In the genomic region with DNA sequence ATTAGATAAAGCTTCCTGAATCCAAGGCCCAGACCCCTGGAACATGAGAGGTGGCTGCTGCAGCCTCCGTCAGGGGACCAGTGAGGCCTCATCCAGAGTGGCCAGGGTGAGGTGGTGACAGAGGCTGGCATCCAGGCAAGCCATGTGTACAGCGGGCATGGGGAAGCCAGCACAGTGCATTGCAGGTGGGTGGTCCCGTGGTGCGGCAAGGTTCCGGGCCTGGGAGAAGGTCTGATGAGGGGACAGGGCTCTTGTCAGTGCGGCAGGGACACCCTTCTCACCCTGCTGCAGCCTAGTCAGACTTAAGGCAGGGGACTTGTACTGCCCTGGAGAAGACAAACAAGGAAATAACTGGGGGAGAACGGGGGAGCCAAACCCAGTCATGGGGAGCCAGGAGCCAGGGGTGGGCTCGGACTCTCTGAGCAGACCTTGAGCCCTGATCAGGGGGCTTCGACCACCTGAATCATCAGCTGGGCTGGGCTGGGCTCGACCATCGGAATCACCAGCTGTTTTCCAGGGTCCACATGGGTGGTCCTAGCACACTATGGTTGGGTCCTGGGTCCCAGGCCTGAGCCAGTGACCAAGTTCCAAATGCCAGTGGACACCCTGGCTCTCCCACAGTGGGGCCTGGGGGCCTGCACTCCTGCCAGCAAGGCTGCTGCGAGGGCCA, we compare ENCODE assay signal across 26 cellular contexts. TPM values are rescaled to one million over a fixed set of nuclear protein-coding genes. Genes with fewer than 3 reads are reported as not detected.
DNase-seq lines count a peak whose midpoint lies in the region; ATAC-seq, FAIRE-seq and TF ChIP-seq lines count a peak whose summit lies in the region.
"Had no signal": no experiment of that assay in that cellular context is flagged by ENCODE, and none has a peak within 500 bp of the region (broad histone marks: within the 10 kb centered on the region; RNA-seq: fewer than 3 reads in every experiment).

No MANE protein-coding gene starts in this region.

- DNase-seq in cardiac septum (ENCODE audit: low spot score) (peak; percentile 72), Right ventricle myocardium inferior (ENCODE audit: missing footprints) (no peak), K562 (ENCODE audit: extremely low read depth in 1 of 4, low spot score in 3 of 4) (no peak), neuronal stem cell (ENCODE audit: low spot score) (no peak), NCI-H1092 (lab: John Stamatoyannopoulos, UW) (no peak)
- DNase-seq: 8988T; ACHN; AML-193; BE2C; Caco-2; CD4-positive, CD25-positive, alpha-beta regulatory T cell; CD8-positive, alpha-beta T cell; DMS153; DND-41; GOT3; HFFc6 had no signal

- no peak for TF ChIP-seq CTCF in K562 (IDR thresholded peaks at IDR 0.05 in 2 of 3, conservative IDR thresholded peaks at IDR 0.05 in 1 of 3; ENCODE audit: insufficient read depth in 2 of 3, low read depth in 1 of 3, low read length in 3 of 3)

- H3K23ac ChIP-seq in neuronal stem cell (ENCODE audit: low read depth, low read length, poor library complexity) = peak overlapping the region; percentile 61

- no peak overlapping the region for H2BK12ac ChIP-seq in neuronal stem cell (ENCODE audit: low read length)

- TF ChIP-seq EP300 in K562 (IDR thresholded peaks at IDR 0.05; ENCODE audit: low read length) = no peak

- peaks cover 0 to 5% (median 0%) of the 10 kb centered on the region in 11 experiments; a peak in 2 of 22 replicates for H3K9me3 ChIP-seq in BLaER1 treated with 17β-estradiol and CSF1 and Interleukin-3, amounts not matched to agents 10 nM and 100 nM (replicated peaks in 1 of 11)
- no peaks in the 10 kb centered on the region for H3K9me3 ChIP-seq in K562 (replicated peaks; ENCODE audit: control insufficient read depth, insufficient read depth, low read depth, low read length)
- H3K9me3 ChIP-seq in neuronal stem cell (replicated peaks in 1 of 2; ENCODE audit: control insufficient read depth in 2 of 2, insufficient read depth in 1 of 2, low read depth in 1 of 2, low read length in 2 of 2) = peaks cover 1 to 8% of the 10 kb centered on the region in 2 donors
- H3K9me3 ChIP-seq: A549, BE2C, Caco-2, HAP-1 had no signal

- no peak for TF ChIP-seq POLR2A in K562 (conservative IDR thresholded peaks at IDR 0.05)

- peak overlapping the region; percentile 60 for H2AK5ac ChIP-seq in neuronal stem cell (ENCODE audit: low read depth, low read length)

- no peak overlapping the region for H4K8ac ChIP-seq in neuronal stem cell (ENCODE audit: low read depth, low read length)

- H3K18ac ChIP-seq in neuronal stem cell (ENCODE audit: low read length) = no peak overlapping the region

- H3K4me1 ChIP-seq in BLaER1 treated with 17β-estradiol and CSF1 and Interleukin-3, amounts not matched to agents 10 nM and 100 nM = peaks cover 20 to 41% (median 31%) of the 10 kb centered on the region in 10 experiments; a peak in 19 of 20 replicates
- peaks cover 0 to 19% of the 10 kb centered on the region in 2 experiments; a peak in 3 of 5 replicates for H3K4me1 ChIP-seq in K562 (replicated peaks in 1 of 2; ENCODE audit: control insufficient read depth in 2 of 2, insufficient read depth in 2 of 2, low read length in 2 of 2)
- H3K4me1 ChIP-seq in neuronal stem cell (ENCODE audit: control insufficient read depth in 2 of 2, insufficient read depth in 1 of 2, low read depth in 1 of 2, low read length in 2 of 2) = peaks cover 0 to 2% of the 10 kb centered on the region in 2 donors
- H3K4me1 ChIP-seq: BE2C, HAP-1 had no signal

- H2AFZ ChIP-seq in K562 (ENCODE audit: low read depth, low read length) = no peak overlapping the region
- no peak overlapping the region for H2AFZ ChIP-seq in neuronal stem cell (ENCODE audit: low read length)

- H3K27ac ChIP-seq in BLaER1 treated with 17β-estradiol and CSF1 and Interleukin-3, amounts not matched to agents 10 nM and 100 nM = no peak overlapping the region
- H3K27ac ChIP-seq in K562 (ENCODE audit: extremely low read depth, low read depth, low read length) (no peak overlapping the region), neuronal stem cell (replicated peaks; ENCODE audit: low read length) (no peak overlapping the region)
- H3K27ac ChIP-seq: A549, C4-2B had no signal

- peaks cover 0 to 63% (median 8%) of the 10 kb centered on the region in 11 experiments; a peak in 15 of 22 replicates for H3K36me3 ChIP-seq in BLaER1 treated with 17β-estradiol and CSF1 and Interleukin-3, amounts not matched to agents 10 nM and 100 nM
- H3K36me3 ChIP-seq in K562 (ENCODE audit: control insufficient read depth, insufficient read depth, low read length) (peaks cover 52% of the 10 kb centered on the region; the same call in 2 of the 3 replicates), neuronal stem cell (replicated peaks in 1 of 2; ENCODE audit: control insufficient read depth in 2 of 2, insufficient read depth in 2 of 2, low read length in 2 of 2) (peaks cover 17 to 70% of the 10 kb centered on the region in 2 donors)

- no peak overlapping the region for H4K91ac ChIP-seq in neuronal stem cell (ENCODE audit: low read depth, low read length, poor library complexity)

- no peak for ATAC-seq in Right ventricle myocardium inferior
- ATAC-seq in K562 = no peak
- ATAC-seq in HG03039 (IDR thresholded peaks at IDR 0.05; ENCODE audit: unreplicated experiment) = no peak
- no peak for ATAC-seq in HG02798 (IDR thresholded peaks at IDR 0.05; ENCODE audit: poor library complexity, unreplicated experiment)
- ATAC-seq: A549; CD8-positive, alpha-beta T cell had no signal

- H3K79me1 ChIP-seq in neuronal stem cell (ENCODE audit: low read depth, low read length) = no peaks in the 10 kb centered on the region

- CTCF ChIA-PET in K562 (lab: Yijun Ruan, JAX; ENCODE audit: low intra/inter-chr PET ratio) = no interaction called here

- H3K14ac ChIP-seq in neuronal stem cell (ENCODE audit: low read length) = no peak overlapping the region

- peak overlapping the region in 6 of 11 experiments; percentile 6 to 39 (median 32); a peak in 8 of 22 replicates for H3K4me2 ChIP-seq in BLaER1 treated with 17β-estradiol and CSF1 and Interleukin-3, amounts not matched to agents 10 nM and 100 nM
- H3K4me2 ChIP-seq in K562 (ENCODE audit: insufficient read depth, low read length) = no peak overlapping the region
- H3K4me2 ChIP-seq in neuronal stem cell (ENCODE audit: insufficient read depth, low read length, poor library complexity, severe bottlenecking) = no peak overlapping the region
- H3K4me2 ChIP-seq: A549 had no signal

- TF ChIP-seq RAD21 in K562 (CRISPR knock-in tag; conservative IDR thresholded peaks at IDR 0.05 in 1 of 2, IDR thresholded peaks at IDR 0.05 in 1 of 2) = no peak

- H3K27me3 ChIP-seq in BLaER1 treated with 17β-estradiol and CSF1 and Interleukin-3, amounts not matched to agents 10 nM and 100 nM = peaks cover 0 to 6% (median 5%) of the 10 kb centered on the region in 11 experiments; a peak in 7 of 22 replicates
- no peaks in the 10 kb centered on the region for H3K27me3 ChIP-seq in K562 (ENCODE audit: control insufficient read depth in 2 of 2, insufficient read depth in 2 of 2, low read length in 2 of 2)
- H3K27me3 ChIP-seq in neuronal stem cell (ENCODE audit: control insufficient read depth in 3 of 3, insufficient read depth in 3 of 3, low read depth in 1 of 3, low read length in 3 of 3) = no peaks in the 10 kb centered on the region
- H3K27me3 ChIP-seq: BE2C had no signal

- H3K4me3 ChIP-seq in BLaER1 treated with 17β-estradiol and CSF1 and Interleukin-3, amounts not matched to agents 10 nM and 100 nM = no peak overlapping the region
- H3K4me3 ChIP-seq in K562 = no peak overlapping the region
- no peak overlapping the region for H3K4me3 ChIP-seq in neuronal stem cell (ENCODE audit: low read length in 2 of 2)
- H3K4me3 ChIP-seq: A549, HAP-1 had no signal

- in situ Hi-C loops in K562 (cut with MboI) = no loop called here

- H3K9me1 ChIP-seq in K562 (ENCODE audit: control insufficient read depth, insufficient read depth, low read length) = peaks cover 2% of the 10 kb centered on the region

- no peak for FAIRE-seq in K562 (lab: Jason Lieb, UNC)
- FAIRE-seq: A549, G401.6, GM12892, GM19239, H54 had no signal

- no peak overlapping the region for H2BK15ac ChIP-seq in neuronal stem cell (ENCODE audit: low read length)

- intact Hi-C loops in cardiac septum (cut with DNase I) = no loop called here
- intact Hi-C loops in Right ventricle myocardium inferior (cut with DNase I) = no loop called here
- intact Hi-C loops in K562 (cut with micrococcal nuclease) = no loop called here

- peaks cover 16% of the 10 kb centered on the region for H3K79me2 ChIP-seq in K562 (ENCODE audit: control insufficient read depth, insufficient read depth, low read length)

- H4K20me1 ChIP-seq in BLaER1 treated with 17β-estradiol and CSF1 and Interleukin-3, amounts not matched to agents 10 nM and 100 nM = peaks cover 0 to 10% (median 0%) of the 10 kb centered on the region in 11 experiments; a peak in 1 of 22 replicates
- no peaks in the 10 kb centered on the region for H4K20me1 ChIP-seq in K562 (replicated peaks; ENCODE audit: control insufficient read depth, insufficient read depth, low read length)

- peak overlapping the region in 1 of 11 experiments; percentile 10; a peak in 1 of 22 replicates for H3K9ac ChIP-seq in BLaER1 treated with 17β-estradiol and CSF1 and Interleukin-3, amounts not matched to agents 10 nM and 100 nM
- no peak overlapping the region; a peak in 1 of 4 replicates for H3K9ac ChIP-seq in K562 (ENCODE audit: insufficient read depth in 1 of 2, low read depth in 2 of 2, low read length in 2 of 2)
- H3K9ac ChIP-seq in neuronal stem cell (ENCODE audit: low read depth, low read length, poor library complexity) = no peak overlapping the region

- POLR2A ChIA-PET in K562 (lab: Yijun Ruan, JAX) = interaction anchor here (0.7 kb wide), 1 partner anchor 153 kb away, joined by 3 read pairs; no protein-coding TSS in a partner anchor

- 96% methylated on average over 4 of the region's 12 CpGs for WGBS in K562 (ENCODE audit: insufficient coverage, low coverage, missing lambda C conversion rate)
- whole genome bisulfite sequencing in neuronal stem cell (ENCODE audit: extremely low coverage in 2 of 2, insufficient read length in 2 of 2, insufficient replicate concordance in 1 of 2), 2 donors = no CpG with 5 or more reads among the region's 12 CpGs

- no peak overlapping the region for H3K4ac ChIP-seq in neuronal stem cell (ENCODE audit: low read length)

- H2BK120ac ChIP-seq in neuronal stem cell (ENCODE audit: low read depth, low read length) = no peak overlapping the region

- no TSS peak for BruUV-seq in K562 (replicated peaks; lab: Mats Ljungman, UMichigan)

- H2BK5ac ChIP-seq in neuronal stem cell (ENCODE audit: low read length) = no peak overlapping the region

RNA-seq across cellular contexts. Expression of a gene that starts 5.1 kb away (rescaled TPM):
- total RNA-seq in cardiac septum (21.5 TPM), Right ventricle myocardium inferior (23.8 TPM), K562 (2014; rRNA removed) (18.1 and 27.6 TPM in 2 replicates), K562 (2014; rRNA removed; fragmentation: Illumina TruSeq; extraction: Trizol) (12.5 and 14.4 TPM in 2 replicates), K562 (2015; rRNA removed; fragmentation: Illumina TruSeq; extraction: Trizol) (18.2 and 22.2 TPM in 2 replicates), K562 (2021) (23.0 and 28.4 TPM in 2 replicates)
- total RNA-seq in K562 (2011; cell fraction: chromatin; rRNA removed; ENCODE audit: low replicate concordance) = 44.5 and 81.7 TPM in 2 replicates
- 45.4 and 50.8 TPM in 2 replicates for total RNA-seq in K562 (2011; cell fraction: nucleolus; rRNA removed)
- 39.4 and 44.0 TPM in 2 replicates for total RNA-seq in K562 (2011; cell fraction: nucleoplasm; rRNA removed)
- polyA plus RNA-seq in K562 (2011; rRNA removed) (21.4 and 38.9 TPM in 2 replicates), K562 (2014; fragmentation: Illumina TruSeq; extraction: Trizol) (16.9 and 17.9 TPM in 2 replicates), K562 (2014; fragmentation: Nextera tagmentation; extraction: Ambion mirVana) (1 to 10 TPM in 1 of 2 experiments, under 1 TPM in 1; 0.84 to 2.5 TPM), K562 (2014; rRNA removed) (13.9 and 20.3 TPM in 2 replicates)
- 32.9 and 33.8 TPM in 2 replicates for polyA plus RNA-seq in K562 (2011; cell fraction: cytosol; rRNA removed)
- polyA plus RNA-seq in K562 (2011; cell fraction: nucleus; rRNA removed) = 55.5 and 90.2 TPM in 2 replicates
- 13.8 and 18.0 TPM in 2 replicates for polyA plus RNA-seq in K562 (2012)
- polyA minus RNA-seq in K562 (2011; rRNA and poly(A)+ RNA removed) = 22.3 and 22.8 TPM in 2 replicates
- polyA minus RNA-seq in K562 (2011; cell fraction: cytosol; rRNA and poly(A)+ RNA removed) = 16.7 and 34.3 TPM in 2 replicates
- polyA minus RNA-seq in K562 (2011; cell fraction: nucleus; rRNA and poly(A)+ RNA removed) = 19.3 and 27.3 TPM in 2 replicates
- 13.9 TPM for polyA plus RNA-seq in neuronal stem cell (2013, experiment 1 of 2)
- 11.4 TPM for polyA plus RNA-seq in neuronal stem cell (2013, experiment 2 of 2)

RNA-seq across cellular contexts. Expression of a gene that starts 9.8 kb away (rescaled TPM):
- 0.11 TPM for total RNA-seq in cardiac septum
- 0.08 TPM for total RNA-seq in Right ventricle myocardium inferior
- total RNA-seq in K562 (2011; cell fraction: chromatin; rRNA removed; ENCODE audit: low replicate concordance) = 0.05 TPM in 1 of 2 replicates, not detected in the other
- not detected in 2 replicates for total RNA-seq in K562 (2011; cell fraction: nucleolus; rRNA removed)
- not detected in 2 replicates for total RNA-seq in K562 (2011; cell fraction: nucleoplasm; rRNA removed)
- not detected in 2 replicates for total RNA-seq in K562 (2014; rRNA removed)
- total RNA-seq in K562 (2014; rRNA removed; fragmentation: Illumina TruSeq; extraction: Trizol) = not detected in 2 replicates
- not detected in 2 replicates for total RNA-seq in K562 (2015; rRNA removed; fragmentation: Illumina TruSeq; extraction: Trizol)
- total RNA-seq in K562 (2021) = not detected in 2 replicates
- polyA plus RNA-seq in K562 (2011; rRNA removed) = not detected in 2 replicates
- polyA plus RNA-seq in K562 (2011; cell fraction: cytosol; rRNA removed) = not detected in 2 replicates
- polyA plus RNA-seq in K562 (2011; cell fraction: nucleus; rRNA removed) = 0.01 TPM in 1 of 2 replicates, not detected in the other
- polyA plus RNA-seq in K562 (2012) = 0.18 and 0.47 TPM in 2 replicates
- polyA plus RNA-seq in K562 (2014; fragmentation: Illumina TruSeq; extraction: Trizol) = not detected in 2 replicates
- polyA plus RNA-seq in K562 (2014; fragmentation: Nextera tagmentation; extraction: Ambion mirVana) = under 1 TPM in 1 of 2 experiments, not detected in 1; 0.03 TPM
- not detected in 2 replicates for polyA plus RNA-seq in K562 (2014; rRNA removed)
- not detected in 2 replicates for polyA minus RNA-seq in K562 (2011; rRNA and poly(A)+ RNA removed)
- not detected in 2 replicates for polyA minus RNA-seq in K562 (2011; cell fraction: cytosol; rRNA and poly(A)+ RNA removed)
- not detected in 2 replicates for polyA minus RNA-seq in K562 (2011; cell fraction: nucleus; rRNA and poly(A)+ RNA removed)
- polyA plus RNA-seq in neuronal stem cell (2013, experiment 1 of 2) = not detected
- polyA plus RNA-seq in neuronal stem cell (2013, experiment 2 of 2) = not detected
- total RNA-seq: Caco-2; CD4-positive, CD25-positive, alpha-beta regulatory T cell; CD8-positive, alpha-beta T cell; HFFc6 had no signal
- polyA plus RNA-seq: A549 had no signal

RNA-seq across cellular contexts. Expression of a gene that starts 22.8 kb away (rescaled TPM):
- total RNA-seq in cardiac septum (7.6 TPM), Right ventricle myocardium inferior (6.2 TPM), K562 (2014; rRNA removed) (14.5 and 18.8 TPM in 2 replicates), K562 (2014; rRNA removed; fragmentation: Illumina TruSeq; extraction: Trizol) (4.6 and 4.9 TPM in 2 replicates), K562 (2015; rRNA removed; fragmentation: Illumina TruSeq; extraction: Trizol) (6.1 and 7.0 TPM in 2 replicates), K562 (2021) (10.2 and 11.1 TPM in 2 replicates)
- total RNA-seq in K562 (2011; cell fraction: chromatin; rRNA removed; ENCODE audit: low replicate concordance) = 5.4 and 14.5 TPM in 2 replicates
- total RNA-seq in K562 (2011; cell fraction: nucleolus; rRNA removed) = 12.8 and 13.5 TPM in 2 replicates
- total RNA-seq in K562 (2011; cell fraction: nucleoplasm; rRNA removed) = 7.3 and 10.5 TPM in 2 replicates
- polyA plus RNA-seq in K562 (2011; rRNA removed) (9.1 and 13.4 TPM in 2 replicates), K562 (2014; fragmentation: Illumina TruSeq; extraction: Trizol) (10.6 and 11.5 TPM in 2 replicates), K562 (2014; fragmentation: Nextera tagmentation; extraction: Ambion mirVana) (1 to 10 TPM in 1 of 2 experiments, under 1 TPM in 1; 0.84 to 3.2 TPM), K562 (2014; rRNA removed) (19.2 and 19.5 TPM in 2 replicates)
- polyA plus RNA-seq in K562 (2011; cell fraction: cytosol; rRNA removed) = 12.6 and 16.5 TPM in 2 replicates
- polyA plus RNA-seq in K562 (2011; cell fraction: nucleus; rRNA removed) = 31.9 and 35.6 TPM in 2 replicates
- 8.0 and 13.0 TPM in 2 replicates for polyA plus RNA-seq in K562 (2012)
- 2.3 and 2.7 TPM in 2 replicates for polyA minus RNA-seq in K562 (2011; rRNA and poly(A)+ RNA removed)
- 2.5 and 2.8 TPM in 2 replicates for polyA minus RNA-seq in K562 (2011; cell fraction: cytosol; rRNA and poly(A)+ RNA removed)
- 3.9 and 4.2 TPM in 2 replicates for polyA minus RNA-seq in K562 (2011; cell fraction: nucleus; rRNA and poly(A)+ RNA removed)
- polyA plus RNA-seq in neuronal stem cell (2013, experiment 1 of 2) = 14.0 TPM
- polyA plus RNA-seq in neuronal stem cell (2013, experiment 2 of 2) = 13.2 TPM

RNA-seq across cellular contexts. Expression of a gene that starts 23.8 kb away (rescaled TPM):
- total RNA-seq in cardiac septum (0.32 TPM), Right ventricle myocardium inferior (0.92 TPM), K562 (2014; rRNA removed) (12.6 and 15.1 TPM in 2 replicates), K562 (2014; rRNA removed; fragmentation: Illumina TruSeq; extraction: Trizol) (7.8 and 8.6 TPM in 2 replicates), K562 (2015; rRNA removed; fragmentation: Illumina TruSeq; extraction: Trizol) (12.8 and 14.8 TPM in 2 replicates), K562 (2021) (20.5 and 22.5 TPM in 2 replicates)
- 29.5 and 46.4 TPM in 2 replicates for total RNA-seq in K562 (2011; cell fraction: chromatin; rRNA removed; ENCODE audit: low replicate concordance)
- 24.9 and 26.0 TPM in 2 replicates for total RNA-seq in K562 (2011; cell fraction: nucleolus; rRNA removed)
- total RNA-seq in K562 (2011; cell fraction: nucleoplasm; rRNA removed) = 25.7 and 26.0 TPM in 2 replicates
- polyA plus RNA-seq in K562 (2011; rRNA removed) (12.9 and 13.9 TPM in 2 replicates), K562 (2014; fragmentation: Illumina TruSeq; extraction: Trizol) (17.2 and 18.0 TPM in 2 replicates), K562 (2014; fragmentation: Nextera tagmentation; extraction: Ambion mirVana) (1 to 10 TPM; 2.5 to 3.5 TPM), K562 (2014; rRNA removed) (16.6 and 19.6 TPM in 2 replicates)
- polyA plus RNA-seq in K562 (2011; cell fraction: cytosol; rRNA removed) = 13.1 and 14.9 TPM in 2 replicates
- 16.7 and 24.3 TPM in 2 replicates for polyA plus RNA-seq in K562 (2011; cell fraction: nucleus; rRNA removed)
- polyA plus RNA-seq in K562 (2012) = 15.6 and 22.6 TPM in 2 replicates
- 6.6 and 6.7 TPM in 2 replicates for polyA minus RNA-seq in K562 (2011; rRNA and poly(A)+ RNA removed)
- polyA minus RNA-seq in K562 (2011; cell fraction: cytosol; rRNA and poly(A)+ RNA removed) = 7.7 and 11.9 TPM in 2 replicates
- 8.8 and 11.9 TPM in 2 replicates for polyA minus RNA-seq in K562 (2011; cell fraction: nucleus; rRNA and poly(A)+ RNA removed)
- polyA plus RNA-seq in neuronal stem cell (2013, experiment 1 of 2) = 50.8 TPM
- polyA plus RNA-seq in neuronal stem cell (2013, experiment 2 of 2) = 52.2 TPM

Comparison
In these comparisons a context has a peak if more than half of its experiments do, and no peak if none do; other contexts are left out.
1. H3K4me2 ChIP-seq: peak in BLaER1 treated with 17β-estradiol and CSF1 and Interleukin-3, amounts not matched to agents 10 nM and 100 nM (6 of 11); none in K562 (single experiment) and neuronal stem cell (single experiment).